14 cellular contexts compared by ENCODE assay signal in the genomic region with DNA sequence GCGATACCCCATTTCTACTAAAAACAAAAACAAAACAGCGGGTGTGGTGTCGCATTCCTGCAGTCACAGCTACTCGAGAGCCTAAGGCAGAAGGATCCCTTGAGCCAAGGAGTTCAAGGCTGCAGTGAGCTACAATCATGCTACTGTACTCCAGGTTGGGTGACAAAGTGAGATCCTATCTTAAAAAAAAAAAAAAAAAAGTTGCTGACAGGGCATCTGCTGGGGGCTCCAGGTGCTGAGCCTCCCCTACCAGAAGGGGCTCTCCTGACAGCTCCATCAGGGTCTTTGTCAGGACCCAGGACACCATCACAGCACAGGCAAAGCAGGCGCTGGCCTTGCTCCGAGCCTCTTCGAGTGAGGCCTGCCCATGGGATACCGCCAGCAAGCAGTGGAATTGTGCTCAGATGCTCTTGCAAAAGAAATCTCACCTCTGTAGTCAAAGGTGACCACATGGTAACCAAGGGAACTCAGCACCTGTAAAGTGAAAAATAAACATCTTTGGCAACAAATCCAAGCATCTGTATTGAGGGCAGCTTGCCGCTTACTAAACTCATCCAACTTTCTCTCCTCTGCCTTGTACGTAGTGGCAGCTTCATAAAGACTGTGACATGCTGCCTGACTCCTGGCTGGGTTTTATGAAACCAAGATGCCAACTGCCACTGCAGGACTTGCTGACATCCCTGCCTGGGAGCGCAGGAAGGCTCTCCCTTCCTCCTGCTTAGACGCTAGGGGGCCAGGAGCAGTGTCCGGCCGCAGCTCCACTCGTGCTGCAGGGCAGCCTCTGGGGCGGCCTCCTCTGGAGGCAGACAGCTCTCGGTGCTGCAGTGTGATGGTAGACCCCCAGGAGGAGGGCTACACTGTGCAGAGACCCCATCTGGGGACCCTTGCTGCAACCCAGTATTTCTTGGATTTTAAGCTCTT.
DNase-seq lines count a peak whose midpoint lies in the region; ATAC-seq, FAIRE-seq and TF ChIP-seq lines count a peak whose summit lies in the region.
"Had no signal": no experiment of that assay in that cellular context is flagged by ENCODE, and none has a peak within 500 bp of the region (broad histone marks: within the 10 kb centered on the region; RNA-seq: fewer than 3 reads in every experiment).

No MANE protein-coding gene starts in this region.

- H3K79me2 ChIP-seq in HCT116 (ENCODE audit: insufficient read depth, low read length) (no peaks in the 10 kb centered on the region), K562 (ENCODE audit: control insufficient read depth, insufficient read depth, low read length) (no peaks in the 10 kb centered on the region), neural progenitor cell (ENCODE audit: low read depth) (no peaks in the 10 kb centered on the region)

- 91% methylated on average over 14 of the region's 17 CpGs for WGBS in K562 (ENCODE audit: insufficient coverage, low coverage, missing lambda C conversion rate)

- DNase-seq in A172 (ENCODE audit: low spot score) = peak; percentile 45
- DNase-seq in HCT116 (ENCODE audit: low read depth, low spot score) = no peak
- DNase-seq in K562 (ENCODE audit: extremely low read depth in 1 of 4, low spot score in 3 of 4) = no peak
- DNase-seq in neural progenitor cell (ENCODE audit: low spot score) = peak; percentile 22
- DNase-seq in midbrain (lab: John Stamatoyannopoulos, UW) = no peak
- DNase-seq in NCI-H748 (lab: John Stamatoyannopoulos, UW; ENCODE audit: unreplicated experiment) = no peak
- DNase-seq: DND-41, NCI-H1417, NCI-H524 treated with DMSO at 0.1 percent for 48 hours had no signal

- in situ Hi-C loops in K562 (cut with MboI) = no loop called here

- H3K9me3 ChIP-seq in HCT116 (ENCODE audit: control insufficient read depth in 1 of 2, insufficient read depth in 1 of 2, low read depth in 1 of 2, low read length in 2 of 2) (no peaks in the 10 kb centered on the region), K562 (replicated peaks; ENCODE audit: control insufficient read depth, insufficient read depth, low read depth, low read length) (no peaks in the 10 kb centered on the region), neural progenitor cell (ENCODE audit: low read depth) (no peaks in the 10 kb centered on the region)

- no peak for TF ChIP-seq POLR2A in HCT116 (IDR thresholded peaks at IDR 0.05; ENCODE audit: borderline replicate concordance, extremely low read depth, insufficient read depth, insufficient read length)
- no peak for TF ChIP-seq POLR2A in K562 (conservative IDR thresholded peaks at IDR 0.05)

- H3K27me3 Mint-ChIP-seq in neural progenitor cell (ENCODE audit: insufficient read depth, low read depth) = peaks cover 2% of the 10 kb centered on the region

- H3K27me3 ChIP-seq in HCT116 (ENCODE audit: insufficient read depth, low read length) (no peaks in the 10 kb centered on the region), K562 (ENCODE audit: control insufficient read depth in 2 of 2, insufficient read depth in 2 of 2, low read length in 2 of 2) (no peaks in the 10 kb centered on the region), neural progenitor cell (no peaks in the 10 kb centered on the region)
- H3K27me3 ChIP-seq: BLaER1 treated with 17β-estradiol and CSF1 and Interleukin-3, amounts not matched to agents 10 nM and 100 nM had no signal

- peaks cover 3% of the 10 kb centered on the region for H3K9me3 Mint-ChIP-seq in neural progenitor cell
- H3K9me3 Mint-ChIP-seq: mesothelial cell of epicardium had no signal

- H3K4me1 Mint-ChIP-seq in neural progenitor cell = peaks cover 13% of the 10 kb centered on the region

- TF ChIP-seq EP300 in K562 (IDR thresholded peaks at IDR 0.05; ENCODE audit: low read length) = no peak

- H3K4me3 ChIP-seq in HCT116 (replicated peaks in 1 of 2; ENCODE audit: low read depth in 1 of 2, low read length in 2 of 2) = no peak overlapping the region
- H3K4me3 ChIP-seq in K562 = no peak overlapping the region
- H3K4me3 ChIP-seq in neural progenitor cell = no peak overlapping the region
- H3K4me3 ChIP-seq: BLaER1 treated with 17β-estradiol and CSF1 and Interleukin-3, amounts not matched to agents 10 nM and 100 nM had no signal

- no peak overlapping the region for H3K27ac ChIP-seq in HCT116 (ENCODE audit: low read depth, low read length)
- H3K27ac ChIP-seq in K562 (ENCODE audit: extremely low read depth, low read depth, low read length) = no peak overlapping the region
- no peak overlapping the region for H3K27ac ChIP-seq in neural progenitor cell

- TF ChIP-seq RAD21 in HCT116 (IDR thresholded peaks at IDR 0.05; ENCODE audit: low read depth) (no peak), K562 (CRISPR knock-in tag; conservative IDR thresholded peaks at IDR 0.05 in 1 of 2, IDR thresholded peaks at IDR 0.05 in 1 of 2) (no peak)

- no peak for FAIRE-seq in K562 (lab: Jason Lieb, UNC)
- FAIRE-seq: urothelium cell line had no signal

- no peak overlapping the region for H3K9ac ChIP-seq in HCT116 (ENCODE audit: low read length)
- H3K9ac ChIP-seq in K562 (ENCODE audit: insufficient read depth in 1 of 2, low read depth in 2 of 2, low read length in 2 of 2) = no peak overlapping the region; a peak in 1 of 4 replicates
- H3K9ac ChIP-seq in neural progenitor cell = no peak overlapping the region
- H3K9ac ChIP-seq: BLaER1 treated with 17β-estradiol and CSF1 and Interleukin-3, amounts not matched to agents 10 nM and 100 nM had no signal

- H3K27ac Mint-ChIP-seq in neural progenitor cell = no peak overlapping the region
- H3K27ac Mint-ChIP-seq: mesothelial cell of epicardium had no signal

- H3K9me1 ChIP-seq in K562 (ENCODE audit: control insufficient read depth, insufficient read depth, low read length) = peaks cover 9% of the 10 kb centered on the region

- H3K4me3 Mint-ChIP-seq in neural progenitor cell = no peak overlapping the region
- H3K4me3 Mint-ChIP-seq: mesothelial cell of epicardium had no signal

- RAD21 ChIA-PET in HCT116 (lab: Charles Lee; ENCODE audit: low non-redundant PET in 1 of 2, low total read pairs in 2 of 2, uncharacterized antibody in 2 of 2, unreplicated experiment in 2 of 2) = no interaction called here

- H4K20me1 ChIP-seq in HCT116 (ENCODE audit: insufficient read depth) (no peaks in the 10 kb centered on the region), K562 (replicated peaks; ENCODE audit: control insufficient read depth, insufficient read depth, low read length) (no peaks in the 10 kb centered on the region), neural progenitor cell (ENCODE audit: low read depth) (no peaks in the 10 kb centered on the region)

- ATAC-seq in HCT116 (no peak), K562 (no peak), GM21717 (IDR thresholded peaks at IDR 0.05; ENCODE audit: unreplicated experiment) (no peak), GM21529 (IDR thresholded peaks at IDR 0.05; ENCODE audit: unreplicated experiment) (no peak)

- H3K4me1 ChIP-seq in HCT116 (ENCODE audit: control insufficient read depth in 1 of 2, insufficient read depth in 2 of 2, low read length in 2 of 2) (peaks cover 17 to 25% of the 10 kb centered on the region in 2 experiments), K562 (replicated peaks in 1 of 2; ENCODE audit: control insufficient read depth in 2 of 2, insufficient read depth in 2 of 2, low read length in 2 of 2) (peaks cover 17 to 20% of the 10 kb centered on the region in 2 experiments), neural progenitor cell (no peaks in the 10 kb centered on the region)

- H3K4me2 ChIP-seq in HCT116 (ENCODE audit: low read length) = no peak overlapping the region
- H3K4me2 ChIP-seq in K562 (ENCODE audit: insufficient read depth, low read length) = no peak overlapping the region
- no peak overlapping the region for H3K4me2 ChIP-seq in neural progenitor cell

- POLR2A ChIA-PET in HCT116 (lab: Charles Lee) (no interaction called here), K562 (lab: Yijun Ruan, JAX) (interaction anchor here (0.6 to 1.2 kb wide), 2 partner anchors 67 to 93 kb away, joined by 3 to 5 read pairs; partner anchors contain the start of genes GINS1 and PYGB)

- no peaks in the 10 kb centered on the region for H3F3A ChIP-seq in neural progenitor cell (ENCODE audit: low read depth)

- H3K36me3 ChIP-seq in HCT116 (ENCODE audit: control insufficient read depth in 1 of 2, insufficient read depth in 2 of 2, low read length in 2 of 2) (no peaks in the 10 kb centered on the region; a peak in 1 of 4 replicates), K562 (ENCODE audit: control insufficient read depth, insufficient read depth, low read length) (no peaks in the 10 kb centered on the region), neural progenitor cell (no peaks in the 10 kb centered on the region)

- H2AFZ ChIP-seq in HCT116 (ENCODE audit: low read depth, low read length, poor library complexity, severe bottlenecking) (no peak overlapping the region), K562 (ENCODE audit: low read depth, low read length) (no peak overlapping the region), neural progenitor cell (replicated peaks) (no peak overlapping the region)

- intact Hi-C loops in HCT116 (cut with micrococcal nuclease) (loop anchor here (5.0 kb wide), 1 partner anchor 322 kb away; the partner anchor contains the start of gene APMAP), K562 (cut with micrococcal nuclease) (no loop called here)

- CTCF ChIA-PET in HCT116 (lab: Charles Lee) (no interaction called here), K562 (lab: Yijun Ruan, JAX; ENCODE audit: low intra/inter-chr PET ratio) (no interaction called here)

- BruUV-seq in HCT116 (replicated peaks; lab: Mats Ljungman, UMichigan) = no TSS peak
- BruUV-seq in K562 (replicated peaks; lab: Mats Ljungman, UMichigan) = no TSS peak

- peak in 2 of 3 experiments; percentile 21 to 26; a peak in 2 of 6 replicates for TF ChIP-seq CTCF in HCT116 (IDR thresholded peaks at IDR 0.05 in 2 of 3, conservative IDR thresholded peaks at IDR 0.05 in 1 of 3; ENCODE audit: borderline replicate concordance in 1 of 3, insufficient read depth in 1 of 3, low read depth in 2 of 3, low read length in 2 of 3)
- TF ChIP-seq CTCF in K562 (IDR thresholded peaks at IDR 0.05 in 2 of 3, conservative IDR thresholded peaks at IDR 0.05 in 1 of 3; ENCODE audit: insufficient read depth in 2 of 3, low read depth in 1 of 3, low read length in 3 of 3) = peak in 1 of 3 experiments; percentile 19; a peak in 1 of 6 replicates
- TF ChIP-seq CTCF in neural progenitor cell (IDR thresholded peaks at IDR 0.05) = peak; percentile 17

- H3K9me2 ChIP-seq in HCT116 (ENCODE audit: insufficient read depth) = no peaks in the 10 kb centered on the region

- H3K36me3 Mint-ChIP-seq in neural progenitor cell = peaks cover 13% of the 10 kb centered on the region

TF ChIP-seq in HCT116, 20 proteins besides CTCF, POLR2A, EP300 and RAD21 (continues in another document):
- TF ChIP-seq POLR2AphosphoS5 (IDR thresholded peaks at IDR 0.05; ENCODE audit: low read depth, low read length) (no peak), SRF (IDR thresholded peaks at IDR 0.05; ENCODE audit: low read depth) (no peak), SP1 (IDR thresholded peaks at IDR 0.05; ENCODE audit: low read depth) (no peak)

Comparison
In these comparisons a context has a peak if more than half of its experiments do, and no peak if none do; other contexts are left out.
1. DNase-seq: peak in A172 (single experiment) and neural progenitor cell (single experiment); none in HCT116 (single experiment), K562 (0 of 4), midbrain (single experiment) and NCI-H748 (single experiment).